20 cellular contexts compared by ENCODE assay signal in the genomic region with DNA sequence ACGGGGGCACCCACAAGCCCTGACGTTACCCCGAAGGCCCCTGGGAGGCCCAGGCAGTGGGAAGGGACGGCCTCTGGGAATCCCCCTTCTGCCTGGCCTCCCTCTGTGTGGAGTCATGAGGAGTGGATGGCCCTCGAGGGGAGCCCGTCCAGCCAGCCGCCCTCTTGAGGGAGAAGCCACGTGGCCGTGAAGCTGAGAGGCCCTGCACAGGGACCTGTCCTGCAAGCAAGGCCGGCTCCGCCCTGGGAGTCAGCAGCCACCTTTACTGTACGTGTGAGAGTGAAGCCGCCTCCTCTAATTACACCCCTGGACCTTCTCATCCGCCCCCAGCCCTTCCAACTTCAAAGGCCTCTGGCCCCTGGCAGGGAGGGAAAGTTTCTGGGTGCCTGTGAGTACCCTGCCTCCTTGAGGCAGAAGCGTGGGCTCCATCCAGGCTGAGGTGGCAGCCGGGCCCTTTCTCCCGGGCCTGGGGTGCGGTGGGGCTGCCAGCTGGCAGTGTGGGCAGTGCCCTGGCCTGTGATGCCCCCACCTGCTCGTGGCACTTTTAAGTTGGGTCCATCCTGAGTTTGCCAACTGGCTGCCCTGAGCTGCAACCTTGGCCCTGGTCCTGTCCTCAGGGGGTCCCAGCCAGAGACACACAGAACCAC. TPM values are rescaled to one million over a fixed set of nuclear protein-coding genes. Genes with fewer than 3 reads are reported as not detected.
DNase-seq lines count a peak whose midpoint lies in the region; ATAC-seq and TF ChIP-seq lines count a peak whose summit lies in the region.
"Had no signal": no experiment of that assay in that cellular context is flagged by ENCODE, and none has a peak within 500 bp of the region (broad histone marks: within the 10 kb centered on the region; RNA-seq: fewer than 3 reads in every experiment).

No MANE protein-coding gene starts in this region.

- no peak for ATAC-seq in HG02610 (IDR thresholded peaks at IDR 0.05; ENCODE audit: unreplicated experiment)
- ATAC-seq: naive thymus-derived CD4-positive, alpha-beta T cell; stimulated activated naive B cell treated with anti-CD40 and anti-IgM and Interleukin-4, amounts not matched to agents 10 μg/mL and 1 μg/mL and 100 μg/mL, for 72 hours had no signal

- H3K4me1 ChIP-seq in Caco-2 (peaks cover 26% of the 10 kb centered on the region), hepatocyte (ENCODE audit: insufficient read depth) (peaks cover 10% of the 10 kb centered on the region), neuronal stem cell (ENCODE audit: control insufficient read depth in 2 of 2, insufficient read depth in 1 of 2, low read depth in 1 of 2, low read length in 2 of 2) (peaks cover 18 to 60% of the 10 kb centered on the region in 2 donors)
- H3K4me1 ChIP-seq: HAP-1 had no signal

- H3K4me2 ChIP-seq in hepatocyte (no peak overlapping the region), neuronal stem cell (ENCODE audit: insufficient read depth, low read length, poor library complexity, severe bottlenecking) (no peak overlapping the region)

- TF ChIP-seq CTCF in Caco-2 (IDR thresholded peaks at IDR 0.05; ENCODE audit: insufficient read depth in 1 of 2, low read depth in 1 of 2, low read length in 1 of 2, severe bottlenecking in 1 of 2, unreplicated experiment in 1 of 2) (no peak), hepatocyte (IDR thresholded peaks at IDR 0.05; ENCODE audit: poor library complexity) (no peak)

- H3K4ac ChIP-seq in neuronal stem cell (ENCODE audit: low read length): no peak overlapping the region

- H2BK15ac ChIP-seq in neuronal stem cell (ENCODE audit: low read length): peak overlapping the region; percentile 98

- no peak overlapping the region for H3K27ac Mint-ChIP-seq in Caco-2 (ENCODE audit: unreplicated experiment)
- H3K27ac Mint-ChIP-seq: activated naive CD8-positive, alpha-beta T cell; CD4-positive, alpha-beta memory T cell; naive thymus-derived CD4-positive, alpha-beta T cell had no signal

- H2BK12ac ChIP-seq in neuronal stem cell (ENCODE audit: low read length): no peak overlapping the region

- no peak overlapping the region for H2AFZ ChIP-seq in hepatocyte
- H2AFZ ChIP-seq in neuronal stem cell (ENCODE audit: low read length): peak overlapping the region; percentile 56

- H3K4me3 ChIP-seq in Caco-2 (ENCODE audit: low read depth, low read length) (no peak overlapping the region), hepatocyte (no peak overlapping the region), neuronal stem cell (ENCODE audit: low read length in 2 of 2) (no peak overlapping the region), H7 (ENCODE audit: insufficient read depth, low read depth, low read length) (no peak overlapping the region)
- H3K4me3 ChIP-seq: HAP-1, lung, MG63, thyroid gland had no signal

- H4K8ac ChIP-seq in neuronal stem cell (ENCODE audit: low read depth, low read length): no peak overlapping the region

- H3K9me3 ChIP-seq in Caco-2 (no peaks in the 10 kb centered on the region), KOPT-K1 (ENCODE audit: insufficient read depth, low read length, poor library complexity, severe bottlenecking) (no peaks in the 10 kb centered on the region), hepatocyte (ENCODE audit: low read depth) (no peaks in the 10 kb centered on the region), neuronal stem cell (replicated peaks in 1 of 2; ENCODE audit: control insufficient read depth in 2 of 2, insufficient read depth in 1 of 2, low read depth in 1 of 2, low read length in 2 of 2) (no peaks in the 10 kb centered on the region)
- H3K9me3 ChIP-seq: HAP-1, MG63, thyroid gland had no signal

- H3K18ac ChIP-seq in neuronal stem cell (ENCODE audit: low read length): peak overlapping the region; percentile 77

- H3K27me3 ChIP-seq in Caco-2 (replicated peaks; ENCODE audit: control insufficient read depth, insufficient read depth, low read length): no peaks in the 10 kb centered on the region
- H3K27me3 ChIP-seq in hepatocyte: no peaks in the 10 kb centered on the region
- H3K27me3 ChIP-seq in neuronal stem cell (ENCODE audit: control insufficient read depth in 3 of 3, insufficient read depth in 3 of 3, low read depth in 1 of 3, low read length in 3 of 3): no peaks in the 10 kb centered on the region
- H3K27me3 ChIP-seq in H7 (ENCODE audit: control insufficient read depth, insufficient read depth, low read length): no peaks in the 10 kb centered on the region
- H3K27me3 ChIP-seq: MG63, thyroid gland had no signal

- intact Hi-C loops in Caco-2 (cut with micrococcal nuclease; ENCODE audit: unreplicated experiment): no loop called here

- H4K20me1 ChIP-seq in hepatocyte (ENCODE audit: insufficient read depth, poor library complexity, severe bottlenecking): no peaks in the 10 kb centered on the region

- peak; percentile 68 to 87 for DNase-seq in Caco-2
- peak; percentile 74 for DNase-seq in hepatocyte (ENCODE audit: low spot score)
- DNase-seq in neuronal stem cell (ENCODE audit: low spot score): no peak
- DNase-seq in ureter (ENCODE audit: low spot score): no peak
- no peak for DNase-seq in H7
- DNase-seq in AML-193 (lab: John Stamatoyannopoulos, UW): no peak
- DNase-seq: CD4-positive, alpha-beta memory T cell; DMS79; MG63; naive thymus-derived CD4-positive, alpha-beta T cell; NCI-H1436; NCI-H69; stimulated activated CD4-positive, alpha-beta T cell treated with anti-CD3 and anti-CD28 coated beads, Interleukin-1b, Interleukin-23, amount 100 ng/mL, for 48 hours; stimulated activated naive B cell treated with anti-CD40 and anti-IgM and Interleukin-4, amounts not matched to agents 10 μg/mL and 1 μg/mL and 100 μg/mL, for 72 hours; thyroid gland had no signal

- H2AK5ac ChIP-seq in neuronal stem cell (ENCODE audit: low read depth, low read length): peak overlapping the region; percentile 99

- H3K36me3 ChIP-seq in Caco-2 (ENCODE audit: control insufficient read depth, insufficient read depth, low read length) (no peaks in the 10 kb centered on the region), KOPT-K1 (ENCODE audit: insufficient read depth, low read length) (no peaks in the 10 kb centered on the region), hepatocyte (replicated peaks; ENCODE audit: insufficient read depth, low read depth) (no peaks in the 10 kb centered on the region), neuronal stem cell (replicated peaks in 1 of 2; ENCODE audit: control insufficient read depth in 2 of 2, insufficient read depth in 2 of 2, low read length in 2 of 2) (no peaks in the 10 kb centered on the region), H7 (replicated peaks; ENCODE audit: control insufficient read depth, insufficient read depth, low read length) (no peaks in the 10 kb centered on the region)
- H3K36me3 ChIP-seq: HAP-1, MG63, thyroid gland had no signal

- no peak overlapping the region for H3K9ac ChIP-seq in neuronal stem cell (ENCODE audit: low read depth, low read length, poor library complexity)

- no peak overlapping the region for H3K14ac ChIP-seq in neuronal stem cell (ENCODE audit: low read length)

- peak overlapping the region; percentile 65 for H4K91ac ChIP-seq in neuronal stem cell (ENCODE audit: low read depth, low read length, poor library complexity)

- no peaks in the 10 kb centered on the region for H3K9me2 ChIP-seq in hepatocyte (replicated peaks; ENCODE audit: insufficient read depth)

- peak overlapping the region; percentile 64 for H2BK120ac ChIP-seq in neuronal stem cell (ENCODE audit: low read depth, low read length)

- no peaks in the 10 kb centered on the region for H3K27me3 Mint-ChIP-seq in Caco-2 (ENCODE audit: insufficient read depth, unreplicated experiment)

- H3K27ac ChIP-seq in KOPT-K1 (ENCODE audit: low read depth, low read length, poor library complexity, severe bottlenecking): peak overlapping the region; percentile 40
- H3K27ac ChIP-seq in hepatocyte: no peak overlapping the region
- no peak overlapping the region for H3K27ac ChIP-seq in neuronal stem cell (replicated peaks; ENCODE audit: low read length)
- H3K27ac ChIP-seq: thyroid gland had no signal

- WGBS in hepatocyte (ENCODE audit: low lambda C conversion rate, missing lambda C conversion rate): 67% methylated on average over 19 of the region's 19 CpGs
- WGBS in neuronal stem cell (ENCODE audit: extremely low coverage in 2 of 2, insufficient read length in 2 of 2, insufficient replicate concordance in 1 of 2), 2 donors: no CpG with 5 or more reads among the region's 19 CpGs

- CTCF ChIA-PET in Caco-2 (lab: Charles Lee): interaction anchor here (0.6 to 1.6 kb wide), 3 partner anchors 19 to 341 kb away, joined by 3 to 9 read pairs (median 3); no protein-coding TSS in a partner anchor

- H3K9me3 Mint-ChIP-seq in Caco-2 (ENCODE audit: unreplicated experiment): no peaks in the 10 kb centered on the region
- H3K9me3 Mint-ChIP-seq: CD4-positive, alpha-beta memory T cell; naive thymus-derived CD4-positive, alpha-beta T cell; stimulated activated naive B cell treated with anti-CD40 and anti-IgM and Interleukin-4, amounts not matched to agents 10 μg/mL and 1 μg/mL and 100 μg/mL, for 72 hours had no signal

- H3K79me1 ChIP-seq in neuronal stem cell (ENCODE audit: low read depth, low read length): no peaks in the 10 kb centered on the region

- POLR2A ChIA-PET in Caco-2 (lab: Charles Lee): no interaction called here

- H3K4me1 Mint-ChIP-seq in Caco-2 (ENCODE audit: low read depth, unreplicated experiment): peaks cover 12% of the 10 kb centered on the region
- H3K4me1 Mint-ChIP-seq: CD4-positive, alpha-beta memory T cell had no signal

- H3K4me3 Mint-ChIP-seq in Caco-2 (ENCODE audit: unreplicated experiment): no peak overlapping the region
- H3K4me3 Mint-ChIP-seq: activated naive CD8-positive, alpha-beta T cell; CD4-positive, alpha-beta memory T cell; naive thymus-derived CD4-positive, alpha-beta T cell; stimulated activated naive B cell treated with anti-CD40 and anti-IgM and Interleukin-4, amounts not matched to agents 10 μg/mL and 1 μg/mL and 100 μg/mL, for 72 hours had no signal

- no peaks in the 10 kb centered on the region for H3K79me2 ChIP-seq in hepatocyte

- peak overlapping the region; percentile 57 for H3K23ac ChIP-seq in neuronal stem cell (ENCODE audit: low read depth, low read length, poor library complexity)

- no TSS peak for BruUV-seq in Caco-2 (replicated peaks; lab: Mats Ljungman, UMichigan)

- peak overlapping the region; percentile 71 for H2BK5ac ChIP-seq in neuronal stem cell (ENCODE audit: low read length)

- H3K36me3 Mint-ChIP-seq in Caco-2 (ENCODE audit: insufficient read depth, unreplicated experiment): no peaks in the 10 kb centered on the region
- H3K36me3 Mint-ChIP-seq: activated naive CD8-positive, alpha-beta T cell; CD4-positive, alpha-beta memory T cell; naive thymus-derived CD4-positive, alpha-beta T cell; stimulated activated naive B cell treated with anti-CD40 and anti-IgM and Interleukin-4, amounts not matched to agents 10 μg/mL and 1 μg/mL and 100 μg/mL, for 72 hours had no signal

RNA-seq across cellular contexts. Expression of a gene that starts 55.9 kb away (rescaled TPM):
- total RNA-seq in Caco-2 (2022): 30.2 and 30.4 TPM in 2 replicates
- total RNA-seq in hepatocyte: 50.0 and 52.9 TPM in 2 replicates
- polyA plus RNA-seq in hepatocyte: 82.5 and 82.6 TPM in 2 replicates
- polyA plus RNA-seq in neuronal stem cell (2013, experiment 1 of 2): 33.1 TPM
- 32.0 TPM for polyA plus RNA-seq in neuronal stem cell (2013, experiment 2 of 2)
- 109 TPM for total RNA-seq in ureter
- 68.5 and 87.3 TPM in 2 replicates for total RNA-seq in H7 (2014; rRNA removed; shearing (Covaris generic))
- total RNA-seq: CD4-positive, alpha-beta memory T cell had no signal
- polyA plus RNA-seq: naive thymus-derived CD4-positive, alpha-beta T cell had no signal

Comparison
In these comparisons a context has a peak if more than half of its experiments do, and no peak if none do; other contexts are left out.
1. DNase-seq: peak in Caco-2 (2 of 2) and hepatocyte (single experiment); none in neuronal stem cell (single experiment), ureter (single experiment), H7 (single experiment) and AML-193 (0 of 2).